Comparison of ENCODE assay signal across 23 cellular contexts in the genomic region with DNA sequence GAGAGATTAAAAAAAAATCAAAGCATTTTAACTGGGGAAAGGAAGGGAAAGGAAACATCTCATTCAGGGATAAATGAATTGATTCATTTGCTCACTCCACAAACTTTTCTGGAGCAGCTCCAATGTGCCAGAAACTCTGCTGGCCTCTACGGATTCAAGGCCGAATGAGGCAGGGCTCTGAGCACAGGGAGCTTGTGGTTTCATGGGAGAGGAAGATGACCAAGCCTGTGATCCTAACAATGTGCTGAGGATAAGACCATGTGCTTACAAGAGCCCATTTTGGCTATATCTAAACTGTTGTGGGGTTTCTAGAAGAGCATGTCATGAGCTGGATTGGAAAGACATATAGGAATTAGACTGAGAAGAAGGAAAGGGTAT.
DNase-seq lines count a peak whose midpoint lies in the region; TF ChIP-seq lines count a peak whose summit lies in the region.
"Had no signal": no experiment of that assay in that cellular context is flagged by ENCODE, and none has a peak within 500 bp of the region (broad histone marks: within the 10 kb centered on the region; RNA-seq: fewer than 3 reads in every experiment).

No MANE protein-coding gene starts in this region.

- no peaks in the 10 kb centered on the region for H3K36me3 ChIP-seq in adrenal gland (replicated peaks in 1 of 2)
- no peaks in the 10 kb centered on the region for H3K36me3 ChIP-seq in testis (ENCODE audit: low read depth, missing control alignments)
- H3K36me3 ChIP-seq: cardiac muscle cell, gastroesophageal sphincter, lower lobe of right lung, Peyer's patch, suprapubic skin, vagina had no signal

- DNase-seq in GM03348 (ENCODE audit: low spot score) (peak; percentile 3), adrenal gland (peak; percentile 46 to 74 (median 68)), fibroblast of the aortic adventitia (ENCODE audit: low read depth) (peak; percentile 21), testis (peak; percentile 18), putamen (ENCODE audit: low spot score) (no peak), NCI-H2196 treated with DMSO at 0.1 percent for 48 hours (lab: John Stamatoyannopoulos, UW; ENCODE audit: unreplicated experiment) (no peak), activated gamma-delta T cell (lab: John Stamatoyannopoulos, UW) (no peak)
- DNase-seq: activated CD4-positive, alpha-beta T cell treated with anti-CD3 and anti-CD28 coated beads, Interleukin-2, amount 50 U/mL, for 48 hours; activated effector memory CD4-positive, alpha-beta T cell treated with anti-CD3 and anti-CD28 coated beads, Interleukin-2, amount 50 U/mL, for 16 hours; activated naive CD8-positive, alpha-beta T cell treated with anti-CD3 and anti-CD28 coated beads, Interleukin-2, amount 50 U/mL, for 24 hours; HCEC 1CT; hypothalamus; KBM-7; lower lobe of right lung; NCI-H146; Peyer's patch; psoas muscle; stimulated activated CD4-positive, alpha-beta T cell treated with anti-CD3 and anti-CD28 coated beads, Interleukin-2, amount 100 ng/mL, for 24 hours had no signal

- H3K4me3 ChIP-seq in adrenal gland = no peak overlapping the region
- H3K4me3 ChIP-seq in fibroblast of the aortic adventitia (ENCODE audit: low read depth, low read length) = no peak overlapping the region
- no peak overlapping the region for H3K4me3 ChIP-seq in testis
- H3K4me3 ChIP-seq: cardiac muscle cell, gastroesophageal sphincter, lower lobe of right lung, Peyer's patch, psoas muscle, skin epidermis, suprapubic skin, vagina had no signal

- H3K27ac ChIP-seq in adrenal gland (no peak overlapping the region), testis (no peak overlapping the region)
- H3K27ac ChIP-seq: cardiac muscle cell, gastroesophageal sphincter, lower lobe of right lung, Peyer's patch, psoas muscle, skin epidermis, suprapubic skin, vagina had no signal

- TF ChIP-seq CTCF in adrenal gland (IDR thresholded peaks at IDR 0.05) (no peak), fibroblast of the aortic adventitia (IDR thresholded peaks at IDR 0.05; ENCODE audit: insufficient read depth, low read length) (no peak), testis (IDR thresholded peaks at IDR 0.05) (no peak)

- H3K9me3 ChIP-seq in adrenal gland (replicated peaks in 1 of 3) (no peaks in the 10 kb centered on the region), testis (no peaks in the 10 kb centered on the region)
- H3K9me3 ChIP-seq: gastroesophageal sphincter, lower lobe of right lung, Peyer's patch, psoas muscle, suprapubic skin, vagina had no signal

- 20 to 65% (median 36%) methylated on average over 2 of the region's 2 CpGs for whole genome bisulfite sequencing in adrenal gland, 4 donors
- 13 to 37% methylated on average over 2 of the region's 2 CpGs for WGBS in testis, 2 donors

- intact Hi-C loops in adrenal gland (cut with DNase I) = no loop called here
- intact Hi-C loops in testis (cut with DNase I; ENCODE audit: low total_unique reads) = no loop called here

- no peak for TF ChIP-seq POLR2A in adrenal gland (IDR thresholded peaks at IDR 0.05)
- TF ChIP-seq POLR2A in testis (IDR thresholded peaks at IDR 0.05) = no peak

- no peaks in the 10 kb centered on the region for H3K27me3 ChIP-seq in adrenal gland
- no peaks in the 10 kb centered on the region for H3K27me3 ChIP-seq in testis
- H3K27me3 ChIP-seq: cardiac muscle cell, gastroesophageal sphincter, Peyer's patch, suprapubic skin, vagina had no signal

- H3K4me1 ChIP-seq in adrenal gland (replicated peaks in 1 of 2) (no peaks in the 10 kb centered on the region), testis (no peaks in the 10 kb centered on the region)
- H3K4me1 ChIP-seq: gastroesophageal sphincter, lower lobe of right lung, Peyer's patch, psoas muscle, suprapubic skin, vagina had no signal

Comparison
In these comparisons a context has a peak if more than half of its experiments do, and no peak if none do; other contexts are left out.
1. DNase-seq: peak in GM03348 (single experiment), adrenal gland (7 of 7), fibroblast of the aortic adventitia (single experiment) and testis (single experiment); none in putamen (single experiment), NCI-H2196 treated with DMSO at 0.1 percent for 48 hours (single experiment) and activated gamma-delta T cell (single experiment).